In the genomic region with DNA sequence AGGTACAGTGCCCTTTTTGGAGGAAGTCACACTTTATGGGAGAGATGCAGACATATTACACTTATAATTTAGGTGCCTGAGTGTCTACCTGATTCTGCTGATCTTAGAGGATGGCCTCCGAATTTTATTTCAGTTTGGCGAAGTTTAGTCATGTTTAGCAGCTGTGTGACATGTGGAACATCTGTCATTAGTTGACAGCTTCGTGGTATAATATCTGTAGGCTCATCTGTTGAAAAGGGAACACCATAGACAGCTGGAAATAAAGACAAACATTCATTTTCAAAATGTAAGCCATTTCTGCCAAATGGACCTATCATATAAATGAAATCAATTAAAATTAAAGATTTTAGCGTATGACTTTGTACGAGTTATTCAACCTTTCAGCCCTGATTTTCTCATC, we compare ENCODE assay signal across 4 cellular contexts.
"Had no signal": no experiment of that assay in that cellular context is flagged by ENCODE, and none has a peak within 500 bp of the region (broad histone marks: within the 10 kb centered on the region; RNA-seq: fewer than 3 reads in every experiment).

No MANE protein-coding gene starts in this region.

- H3K9me3 Mint-ChIP-seq: GM23338, H9 had no signal

- ATAC-seq: GM23338 had no signal

- H3K4me3 Mint-ChIP-seq: GM23338, H9 had no signal

- H3K27ac Mint-ChIP-seq: GM23338, H9 had no signal

- DNase-seq: H9, HCEC 1CT, IMR-90 had no signal
